8 cellular contexts compared by ENCODE assay signal in genomic region chr15:20194591-20195198, GRCh38.
DNase-seq lines count a peak whose midpoint lies in the region; ATAC-seq and TF ChIP-seq lines count a peak whose summit lies in the region.
"Not testable (repeated sequence)": the region's sequence is repeated elsewhere in the genome, so short reads cannot be mapped to it uniquely, and the experiment has no call there.

No MANE protein-coding gene starts in this region.

- H3K9ac ChIP-seq in PC-3 (ENCODE audit: low read length) = not testable (repeated sequence)

- not testable (repeated sequence) for H2AFZ ChIP-seq in PC-3 (ENCODE audit: low read length)

- H3F3A ChIP-seq in PC-3 (ENCODE audit: low read length, unreplicated experiment) = not testable (repeated sequence)

- H3K9me2 ChIP-seq in PC-3 (replicated peaks; ENCODE audit: low read length) = not testable (repeated sequence)

- H3K4me1 Mint-ChIP-seq in CD4-positive, alpha-beta T cell (ENCODE audit: low read depth) = not testable (repeated sequence)

- not testable (repeated sequence) for H3K4me3 Mint-ChIP-seq in CD4-positive, alpha-beta T cell

- POLR2A ChIA-PET in CD4-positive, alpha-beta T cell (lab: Charles Lee); PC-3 (lab: Charles Lee; ENCODE audit: unreplicated experiment): not testable (repeated sequence)

- BruUV-seq in PC-3 (replicated peaks; lab: Mats Ljungman, UMichigan) = not testable (repeated sequence)

- 44% methylated on average over 4 of the region's 4 CpGs for WGBS in right lobe of liver (ENCODE audit: insufficient coverage, low coverage, low lambda C conversion rate, missing lambda C conversion rate)

- ATAC-seq in CD4-positive, alpha-beta T cell (ENCODE audit: poor library complexity); PC-3: not testable (repeated sequence)
- ATAC-seq in right lobe of liver = peak in 1 of 4 donors; percentile 26

- not testable (repeated sequence) for H3K27me3 ChIP-seq in CD4-positive, alpha-beta T cell (ENCODE audit: control insufficient read depth, insufficient read depth, low read length); PC-3 (ENCODE audit: low read length); right lobe of liver; neutrophil

- CTCF ChIA-PET in CD4-positive, alpha-beta T cell (lab: Charles Lee); PC-3 (lab: Charles Lee): not testable (repeated sequence)

- intact Hi-C loops in CD4-positive, alpha-beta T cell (cut with DNase I, micrococcal nuclease) = loop anchor here in 1 of 2 experiments (10.0 kb wide), 1 partner anchor 160 kb away; no protein-coding TSS in a partner anchor
- intact Hi-C loops in PC-3 (cut with micrococcal nuclease); right lobe of liver (cut with DNase I): not testable (repeated sequence)

- H3K27ac Mint-ChIP-seq in CD4-positive, alpha-beta T cell = not testable (repeated sequence)

- not testable (repeated sequence) for H3K27ac ChIP-seq in 22Rv1; CD4-positive, alpha-beta T cell (ENCODE audit: low read depth, low read length); PC-3 (ENCODE audit: low read length); VCaP; right lobe of liver; neutrophil

- H3K9me3 Mint-ChIP-seq in CD4-positive, alpha-beta T cell = not testable (repeated sequence)

- not testable (repeated sequence) for DNase-seq in CD4-positive, alpha-beta T cell; PC-3; epithelial cell of proximal tubule (ENCODE audit: low read depth); right lobe of liver
- DNase-seq in KBM-7 = peak; percentile 12

- H3K27me3 Mint-ChIP-seq in CD4-positive, alpha-beta T cell = not testable (repeated sequence)

- not testable (repeated sequence) for H3K4me3 ChIP-seq in PC-3 (ENCODE audit: low read length); epithelial cell of proximal tubule (ENCODE audit: low read depth, low read length); right lobe of liver; neutrophil (ENCODE audit: low read depth in 1 of 2, low read length in 1 of 2)

- not testable (repeated sequence) for TF ChIP-seq POLR2A in right lobe of liver (IDR thresholded peaks at IDR 0.05)

- H4K20me1 ChIP-seq in PC-3 (ENCODE audit: low read length) = not testable (repeated sequence)

- peak; percentile 87 for TF ChIP-seq CTCF in 22Rv1 (IDR thresholded peaks at IDR 0.05)
- peak; percentile 64 for TF ChIP-seq CTCF in CD4-positive, alpha-beta T cell (IDR thresholded peaks at IDR 0.05)
- TF ChIP-seq CTCF in PC-3 (conservative IDR thresholded peaks at IDR 0.05; ENCODE audit: low read depth, low read length) = peak; percentile 47; the same call in 1 of the 2 replicates
- TF ChIP-seq CTCF in VCaP (conservative IDR thresholded peaks at IDR 0.05) = peak; percentile 53
- peak; percentile 22 for TF ChIP-seq CTCF in epithelial cell of proximal tubule (conservative IDR thresholded peaks at IDR 0.05; ENCODE audit: low read depth, low read length)
- peak in 3 of 4 donors; percentile 32 to 48 (median 40) for TF ChIP-seq CTCF in right lobe of liver (IDR thresholded peaks at IDR 0.05)
- peak; percentile 46 for TF ChIP-seq CTCF in neutrophil (IDR thresholded peaks at IDR 0.05)

- not testable (repeated sequence) for H3K79me2 ChIP-seq in PC-3 (ENCODE audit: low read length)

- not testable (repeated sequence) for H3K4me1 ChIP-seq in PC-3 (ENCODE audit: insufficient read depth, low read length); right lobe of liver; neutrophil (ENCODE audit: control insufficient read depth in 1 of 2, insufficient read depth in 1 of 2, low read depth in 1 of 2, low read length in 1 of 2)

- H3K36me3 Mint-ChIP-seq in CD4-positive, alpha-beta T cell (ENCODE audit: low read depth) = not testable (repeated sequence)

- H3K9me3 ChIP-seq in CD4-positive, alpha-beta T cell (ENCODE audit: control insufficient read depth, low read length); PC-3 (ENCODE audit: low read length); right lobe of liver; neutrophil: not testable (repeated sequence)

- in situ Hi-C loops in KBM-7 (cut with MboI; ENCODE audit: low pct_unique_long_range_greater_than_20kb, low sequenced_read_pairs) = not testable (repeated sequence)

- not testable (repeated sequence) for H3K36me3 ChIP-seq in PC-3 (ENCODE audit: low read depth, low read length); right lobe of liver; neutrophil

- H3K4me2 ChIP-seq in PC-3 (ENCODE audit: low read length) = not testable (repeated sequence)

Comparison
In these comparisons a context has a peak if more than half of its experiments do, and no peak if none do; other contexts are left out.
1. CTCF ChIP-seq: peak in every context shown above with its lines; median percentile 87 in 22Rv1; 64 in CD4-positive, alpha-beta T cell; 53 in VCaP; 47 in PC-3; 46 in neutrophil; 40 in right lobe of liver; 22 in epithelial cell of proximal tubule.